ENCODE assay signal across 12 cellular contexts in the genomic region with DNA sequence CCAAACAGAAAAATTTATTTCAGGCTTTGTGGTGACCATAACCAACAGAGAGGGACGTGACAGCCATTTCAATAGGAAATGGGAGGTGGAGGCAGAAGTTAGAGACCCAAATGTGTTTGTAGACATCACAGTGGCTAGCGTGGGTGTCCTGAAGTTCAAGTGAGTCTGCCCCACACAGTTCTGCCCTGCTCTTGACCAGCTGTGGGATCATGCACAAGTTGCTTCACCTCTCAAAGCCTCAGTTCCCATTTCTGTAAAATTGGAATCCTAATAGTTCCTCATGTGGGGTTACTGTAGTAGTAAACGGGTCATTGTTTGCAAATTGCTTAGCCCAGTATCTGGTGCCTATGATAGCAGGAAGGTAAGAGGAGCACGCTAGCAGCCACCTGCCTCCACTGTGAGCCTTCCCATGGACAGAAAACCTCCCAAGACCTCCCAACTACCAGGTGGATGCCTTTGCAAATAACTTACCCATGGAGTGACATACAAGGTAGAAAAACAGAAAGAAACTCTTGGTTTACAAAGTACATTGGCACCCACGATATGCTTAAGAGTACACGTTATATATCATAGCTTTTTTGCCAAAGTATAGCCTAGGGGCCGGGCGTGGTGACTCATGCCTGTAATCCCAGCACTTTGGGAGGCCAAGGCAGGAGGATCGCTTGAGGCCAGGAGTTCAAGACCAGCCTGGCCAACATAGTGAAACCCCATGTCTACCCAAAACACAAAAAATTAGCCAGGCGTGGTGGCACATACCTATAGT.
"Had no signal": no experiment of that assay in that cellular context is flagged by ENCODE, and none has a peak within 500 bp of the region (broad histone marks: within the 10 kb centered on the region; RNA-seq: fewer than 3 reads in every experiment).

No MANE protein-coding gene starts in this region.

- DNase-seq: activated CD4-positive, alpha-beta T cell treated with anti-CD3 and anti-CD28 coated beads for 4 hours; activated CD8-positive, alpha-beta T cell treated with anti-CD3 and anti-CD28 coated beads, Interleukin-2, amount 10 ng/mL, durations not matched to agents 7 days and 5 days; activated naive CD8-positive, alpha-beta T cell treated with anti-CD3 and anti-CD28 coated beads, Interleukin-2, amount 50 U/mL, for 24 hours; heart left ventricle; left colon; stimulated activated CD4-positive, alpha-beta T cell treated with anti-CD3 and anti-CD28 coated beads, Interleukin-4, amount 100 ng/mL, for 1 hour; stimulated activated CD8-positive, alpha-beta memory T cell treated with anti-CD3 and anti-CD28 coated beads, Interleukin-4, amount 100 ng/mL, for 48 hours; stimulated activated naive CD8-positive, alpha-beta T cell treated with anti-CD3 and anti-CD28 coated beads, Interleukin-15, Interleukin-2, amounts not matched to agents 100 U/mL and 50 U/mL, for 24 hours; T-helper 1 cell; WERI-Rb-1 had no signal

- H3K36me3 ChIP-seq: heart left ventricle, neutrophil, prostate gland, WERI-Rb-1 had no signal

- H3K9me3 ChIP-seq: heart left ventricle, neutrophil, prostate gland had no signal

- H3K27ac ChIP-seq: neutrophil, prostate gland, WERI-Rb-1 had no signal

- ATAC-seq: activated CD8-positive, alpha-beta T cell treated with anti-CD3 and anti-CD28 coated beads, Interleukin-2, amount 10 ng/mL, durations not matched to agents 7 days and 5 days; activated naive CD8-positive, alpha-beta T cell treated with anti-CD3 and anti-CD28 coated beads, Interleukin-2, amount 50 U/mL, for 24 hours; stimulated activated naive CD8-positive, alpha-beta T cell treated with anti-CD3 and anti-CD28 coated beads, Interleukin-15, Interleukin-2, amounts not matched to agents 100 U/mL and 50 U/mL, for 24 hours had no signal

- H3K4me1 ChIP-seq: prostate gland had no signal

- H3K4me3 ChIP-seq: heart left ventricle, prostate gland had no signal
